ENCODE assay signal across 7 cellular contexts in the genomic region with DNA sequence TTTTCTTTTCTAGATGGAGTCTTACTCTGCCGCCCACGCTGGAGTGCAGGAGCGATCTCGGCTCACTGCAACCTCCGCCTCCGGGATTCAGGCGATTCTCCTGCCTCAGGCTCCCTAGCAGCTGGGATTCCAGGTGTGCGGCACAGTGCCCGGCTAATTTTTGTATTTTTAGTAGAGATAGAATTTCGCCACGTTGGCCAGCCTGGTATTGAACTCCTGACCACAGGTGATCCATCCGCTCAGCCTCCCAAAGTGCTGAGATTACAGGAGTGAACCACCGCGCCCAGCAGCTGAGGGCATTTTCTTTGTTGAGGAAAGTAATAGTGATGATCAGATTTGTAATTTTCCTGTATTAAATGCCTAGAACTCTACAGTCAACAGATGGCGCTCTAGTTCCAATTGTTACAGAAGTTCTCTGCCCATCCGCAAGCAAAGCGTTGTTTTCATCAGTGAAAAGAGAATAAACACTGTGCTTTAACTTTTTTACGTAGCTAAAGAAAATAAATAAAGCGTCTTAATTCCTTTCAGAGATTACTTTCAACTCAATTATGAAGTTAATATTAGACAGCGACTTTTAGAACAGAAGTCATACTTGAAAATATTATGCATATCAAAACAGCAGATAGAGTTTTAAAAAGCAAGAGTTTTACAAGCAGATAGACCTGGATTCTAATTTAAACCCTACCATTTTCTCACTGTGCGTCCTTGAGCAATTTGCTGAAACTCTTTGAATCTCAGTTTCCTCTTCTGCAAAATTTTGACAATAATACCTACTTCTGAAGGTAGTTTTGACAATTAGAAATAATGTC.
DNase-seq lines count a peak whose midpoint lies in the region; FAIRE-seq and TF ChIP-seq lines count a peak whose summit lies in the region.

No MANE protein-coding gene starts in this region.

- H3K79me2 ChIP-seq in H9 (ENCODE audit: insufficient read depth, low read length) (no peaks in the 10 kb centered on the region), mesendoderm (ENCODE audit: control insufficient read depth, insufficient read depth, low read length) (no peaks in the 10 kb centered on the region)

- peak overlapping the region; percentile 60 to 69 for H3K4me3 Mint-ChIP-seq in H9

- no peak overlapping the region for H3K4me3 ChIP-seq in mesendoderm (ENCODE audit: low read length)

- H3K4me1 ChIP-seq in ES-I3 (ENCODE audit: insufficient read depth, low read length) = no peaks in the 10 kb centered on the region
- H3K4me1 ChIP-seq in H9 (ENCODE audit: insufficient read depth, low read length) = no peaks in the 10 kb centered on the region
- H3K4me1 ChIP-seq in mesendoderm (ENCODE audit: control insufficient read depth, low read depth, low read length) = no peaks in the 10 kb centered on the region

- peaks cover 2% of the 10 kb centered on the region for H3K27me3 Mint-ChIP-seq in H9 (ENCODE audit: low read depth)

- H3K36me3 ChIP-seq in ES-I3 (ENCODE audit: insufficient read depth, low read length) = no peaks in the 10 kb centered on the region
- H3K36me3 ChIP-seq in mesendoderm (ENCODE audit: control insufficient read depth, insufficient read depth, low read length) = no peaks in the 10 kb centered on the region

- H3K56ac ChIP-seq in H9 (ENCODE audit: insufficient read length, low read depth, low read length) (no peak overlapping the region), mesendoderm (ENCODE audit: low read length) (peak overlapping the region; percentile 75)

- H3T11ph ChIP-seq in H9 (ENCODE audit: low read length) = no peak overlapping the region

- H2AK5ac ChIP-seq in H9 (ENCODE audit: insufficient read length, low read length) (no peak overlapping the region), mesendoderm (ENCODE audit: low read length) (no peak overlapping the region)

- no peak overlapping the region for H3K14ac ChIP-seq in H9 (ENCODE audit: insufficient read depth, low read length)

- no peak overlapping the region for H2BK5ac ChIP-seq in H9 (ENCODE audit: insufficient read length, low read length)
- H2BK5ac ChIP-seq in mesendoderm (ENCODE audit: low read length) = no peak overlapping the region

- H4K20me1 ChIP-seq in H9 (ENCODE audit: control insufficient read depth, insufficient read depth, insufficient read length) = no peaks in the 10 kb centered on the region

- H2BK20ac ChIP-seq in H9 (ENCODE audit: low read depth, low read length, poor library complexity, severe bottlenecking) = no peak overlapping the region

- H4K91ac ChIP-seq in H9 (ENCODE audit: insufficient read length, low read depth, low read length) = no peak overlapping the region

- H3K4ac ChIP-seq in H9 (ENCODE audit: low read depth, low read length) = no peak overlapping the region
- peak overlapping the region; percentile 87 for H3K4ac ChIP-seq in mesendoderm (ENCODE audit: low read depth, low read length)

- H3K4me2 ChIP-seq in H9 (ENCODE audit: insufficient read depth, insufficient read length, low read length) (peak overlapping the region; percentile 60), mesendoderm (ENCODE audit: low read length) (no peak overlapping the region)

- H3K9ac ChIP-seq in ES-I3 (ENCODE audit: low read depth, low read length) (peak overlapping the region; percentile 53; the same call in 1 of the 2 replicates), H9 (ENCODE audit: extremely low read depth, insufficient read length, low read length) (peak overlapping the region; percentile 24), mesendoderm (ENCODE audit: low read length) (peak overlapping the region; percentile 55)

- no peak overlapping the region for H2BK12ac ChIP-seq in H9 (ENCODE audit: insufficient read length, low read depth, low read length)

- H2BK15ac ChIP-seq in H9 (ENCODE audit: low read depth, low read length) (no peak overlapping the region), mesendoderm (replicated peaks; ENCODE audit: low read depth) (no peak overlapping the region)

- H3K27me3 ChIP-seq in H9 (ENCODE audit: insufficient read depth, low read length) (no peaks in the 10 kb centered on the region), mesendoderm (ENCODE audit: insufficient read depth, low read length, poor library complexity) (no peaks in the 10 kb centered on the region)

- peak overlapping the region; percentile 98 for H2AFZ ChIP-seq in H9 (ENCODE audit: low read length)

- FAIRE-seq in endometrium (lab: Jason Lieb, UNC) = peak; percentile 71

- peak; percentile 85 for TF ChIP-seq CTCF in H9 (conservative IDR thresholded peaks at IDR 0.05)

- H4K5ac ChIP-seq in H9 (ENCODE audit: insufficient read length, low read depth, low read length) = no peak overlapping the region
- no peak overlapping the region for H4K5ac ChIP-seq in mesendoderm (ENCODE audit: low read length)

- H3K23ac ChIP-seq in H9 (ENCODE audit: insufficient read length, low read depth, low read length) (no peak overlapping the region), mesendoderm (ENCODE audit: low read length) (no peak overlapping the region)

- no peaks in the 10 kb centered on the region for H3K23me2 ChIP-seq in H9 (ENCODE audit: insufficient read length, low read depth, low read length, poor library complexity, severe bottlenecking)

- H2BK120ac ChIP-seq in H9 (ENCODE audit: low read depth, low read length, poor library complexity, severe bottlenecking) (no peak overlapping the region), mesendoderm (ENCODE audit: low read depth, low read length) (peak overlapping the region; percentile 61)

- H4K8ac ChIP-seq in H9 (replicated peaks; ENCODE audit: insufficient read length, low read depth, low read length) (no peak overlapping the region), mesendoderm (ENCODE audit: low read depth, low read length) (no peak overlapping the region)

- H3K9me3 Mint-ChIP-seq in H9 = no peaks in the 10 kb centered on the region

- peak overlapping the region in 1 of 3 experiments; percentile 62; a peak in 1 of 7 replicates for H3K27ac Mint-ChIP-seq in H9

- H3K79me1 ChIP-seq in H9 (ENCODE audit: insufficient read depth, low read depth, low read length, poor library complexity, severe bottlenecking) = no peaks in the 10 kb centered on the region
- H3K79me1 ChIP-seq in mesendoderm (ENCODE audit: low read length) = no peaks in the 10 kb centered on the region

- H3K18ac ChIP-seq in H9 (ENCODE audit: insufficient read length, low read depth, low read length) (no peak overlapping the region), mesendoderm (ENCODE audit: low read length) (peak overlapping the region; percentile 84)

- H3K9me3 ChIP-seq in ES-I3 (ENCODE audit: control insufficient read depth, insufficient read depth, low read length) (no peaks in the 10 kb centered on the region), H9 (ENCODE audit: control insufficient read depth, low read depth, low read length) (no peaks in the 10 kb centered on the region)

- DNase-seq in H9 (peak; percentile 38), NCI-H187 (lab: John Stamatoyannopoulos, UW) (peak; percentile 26 to 63), T-helper 1 cell (peak in 4 of 5 donors; percentile 2 to 73 (median 27)), mesendoderm (peak; percentile 73), ureter (ENCODE audit: low spot score) (peak; percentile 49)

- WGBS in H9 (ENCODE audit: extremely low coverage, insufficient read length, low lambda C conversion rate) = no CpG with 5 or more reads among the region's 21 CpGs
- no CpG with 5 or more reads among the region's 21 CpGs for WGBS in mesendoderm (ENCODE audit: extremely low coverage, insufficient coverage, low lambda C conversion rate)

- H3K36me3 Mint-ChIP-seq in H9 (ENCODE audit: insufficient read depth in 1 of 3, low read depth in 3 of 3) = no peaks in the 10 kb centered on the region

- peaks cover 5% of the 10 kb centered on the region in 2 experiments; a peak in 3 of 4 replicates for H3K4me1 Mint-ChIP-seq in H9

- H3K27ac ChIP-seq in H9 (ENCODE audit: insufficient read length, low read depth, low read length) (no peak overlapping the region), mesendoderm (ENCODE audit: low read depth, low read length) (no peak overlapping the region)
